ENCODE assay signal across 8 cellular contexts in genomic region chr3:186783070-186783730, GRCh38. TPM values are rescaled to one million over a fixed set of nuclear protein-coding genes. Genes with fewer than 3 reads are reported as not detected.
DNase-seq lines count a peak whose midpoint lies in the region; ATAC-seq and TF ChIP-seq lines count a peak whose summit lies in the region.

Gene EIF4A2 (plus strand): TSS chr3:186783577. CDS start chr3:186783611, 34 bp downstream.

- DNase-seq in DMS114 treated with DMSO at 0.1 percent for 48 hours (lab: John Stamatoyannopoulos, UW; ENCODE audit: unreplicated experiment) (peak; percentile 80), KG1 (lab: John Stamatoyannopoulos, UW) (peak; percentile 95), epithelial cell of prostate (ENCODE audit: low read depth, low spot score) (peak; percentile 46), mucosa of gallbladder (ENCODE audit: low spot score) (peak; percentile 88)
- DNase-seq in activated T-cell treated with anti-CD3 and anti-CD28 coated beads, Interleukin-2, amount 50 U/mL, for 1 hour: peak; percentile 90
- peak; percentile 84 to 86 for DNase-seq in stimulated activated CD8-positive, alpha-beta memory T cell treated with anti-CD3 and anti-CD28 coated beads, Interleukin-4, amount 100 ng/mL, for 1 hour (ENCODE audit: low read depth in 2 of 2, low spot score in 1 of 2)

- peak within 1 kb of the TSS; percentile 97 for H3K27ac ChIP-seq in epithelial cell of prostate

- peak; percentile 63 for ATAC-seq in GM21717 (IDR thresholded peaks at IDR 0.05; ENCODE audit: unreplicated experiment)

TF ChIP-seq in PFSK-1, 5 proteins besides CTCF, POLR2A, EP300 and RAD21:
- TF ChIP-seq FOXP2 (optimal IDR thresholded peaks at IDR 0.05; ENCODE audit: borderline replicate concordance, extremely low read depth, extremely low read length, insufficient read depth): no peak
- peak; percentile 99 for TF ChIP-seq TAF1 (IDR thresholded peaks at IDR 0.05; ENCODE audit: borderline replicate concordance, insufficient read depth, low read length)
- TF ChIP-seq SIN3A (IDR thresholded peaks at IDR 0.05; ENCODE audit: borderline replicate concordance, insufficient read depth, low read length): 0 out of 2 replicates have a peak, but pooled peaks have one; percentile 69
- peak; percentile 99 for TF ChIP-seq POLR2AphosphoS5 (IDR thresholded peaks at IDR 0.05; ENCODE audit: low read depth, low read length)
- peak in 1 of 2 experiments; percentile 68; a peak in 1 of 4 replicates for TF ChIP-seq REST (IDR thresholded peaks at IDR 0.05; ENCODE audit: insufficient read depth in 1 of 2, low read depth in 2 of 2, low read length in 2 of 2)
TF ChIP-seq in PFSK-1: peak in this region for 4.

RNA-seq across cellular contexts. Expression of gene EIF4A2, which starts in this region (rescaled TPM):
- polyA plus RNA-seq in PFSK-1 (2012; ENCODE audit: insufficient read length, low read depth): 104 TPM
- 535 TPM for total RNA-seq in mucosa of gallbladder

Comparison
In these comparisons a context has a peak if more than half of its experiments do, and no peak if none do; other contexts are left out.
1. Peak in every context shown above with its lines: DNase-seq, ATAC-seq and H3K27ac ChIP-seq.